Comparison of ENCODE assay signal across 1 cellular context in the genomic region with DNA sequence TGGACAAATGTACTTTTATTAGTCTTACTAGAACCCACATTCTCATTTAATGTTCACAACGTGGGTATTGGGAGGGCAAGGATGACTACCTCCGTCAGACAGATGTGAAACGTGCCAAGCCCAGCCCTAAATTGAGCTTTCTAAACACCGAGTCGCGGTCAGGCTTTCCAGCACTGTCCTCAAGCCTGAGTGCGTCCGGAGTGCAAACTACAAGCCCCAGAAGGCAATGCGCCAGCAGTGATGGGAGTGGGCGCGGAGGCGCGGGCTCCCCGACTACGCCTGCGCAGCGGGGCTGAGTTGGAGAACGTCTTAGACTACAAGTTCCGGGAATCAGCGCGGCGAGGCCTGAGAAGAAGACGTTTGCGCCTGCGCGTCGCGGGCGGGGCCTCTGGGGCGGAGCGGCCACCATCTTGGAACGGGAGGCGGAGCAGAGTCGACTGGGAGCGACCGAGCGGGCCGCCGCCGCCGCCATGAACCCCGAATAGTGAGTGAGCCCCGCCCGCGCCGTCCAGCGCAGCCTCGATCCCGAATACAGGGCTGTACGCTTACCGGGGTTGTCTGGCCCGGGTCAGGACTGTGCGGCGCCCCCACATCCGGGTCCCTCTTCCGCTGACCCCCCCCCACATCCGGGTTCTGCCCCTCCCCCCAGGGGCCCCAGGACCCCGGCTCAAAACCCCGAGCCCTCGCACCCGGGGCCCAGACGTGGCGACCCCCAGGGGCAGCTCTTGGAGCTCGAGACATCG.
TF ChIP-seq lines count a peak whose summit lies in the region.

A gene (plus strand): TSS at position 430 of the 743 bp plus-strand sequence. CDS start 41 bp downstream, at position 471.

TF ChIP-seq in GM12878, 131 proteins besides CTCF, POLR2A, EP300 and RAD21 (continued from another document and continues in another):
- no peak for TF ChIP-seq ASH2L (IDR thresholded peaks at IDR 0.05; ENCODE audit: borderline replicate concordance, low read depth)
- TF ChIP-seq ATF7 (IDR thresholded peaks at IDR 0.05; ENCODE audit: low read depth): no peak
- TF ChIP-seq WRNIP1 (IDR thresholded peaks at IDR 0.05; ENCODE audit: borderline replicate concordance, low read depth, low read length): 0 out of 2 replicates have a peak, but pooled peaks have one; percentile 24
- no peak for TF ChIP-seq CHD1 (IDR thresholded peaks at IDR 0.05; ENCODE audit: low read depth, low read length)
- TF ChIP-seq IKZF1 (conservative IDR thresholded peaks at IDR 0.05): peak; percentile 95
- TF ChIP-seq RBBP5 (conservative IDR thresholded peaks at IDR 0.05): no peak
- TF ChIP-seq BHLHE40 (IDR thresholded peaks at IDR 0.05; ENCODE audit: borderline replicate concordance in 1 of 2, low read depth in 2 of 2, low read length in 1 of 2): peak; percentile 85 to 86
- TF ChIP-seq FOXK2 (IDR thresholded peaks at IDR 0.05): no peak
- TF ChIP-seq POLR2AphosphoS5 (IDR thresholded peaks at IDR 0.05; ENCODE audit: low read length): peak; percentile 61
- TF ChIP-seq, protein P1, sequence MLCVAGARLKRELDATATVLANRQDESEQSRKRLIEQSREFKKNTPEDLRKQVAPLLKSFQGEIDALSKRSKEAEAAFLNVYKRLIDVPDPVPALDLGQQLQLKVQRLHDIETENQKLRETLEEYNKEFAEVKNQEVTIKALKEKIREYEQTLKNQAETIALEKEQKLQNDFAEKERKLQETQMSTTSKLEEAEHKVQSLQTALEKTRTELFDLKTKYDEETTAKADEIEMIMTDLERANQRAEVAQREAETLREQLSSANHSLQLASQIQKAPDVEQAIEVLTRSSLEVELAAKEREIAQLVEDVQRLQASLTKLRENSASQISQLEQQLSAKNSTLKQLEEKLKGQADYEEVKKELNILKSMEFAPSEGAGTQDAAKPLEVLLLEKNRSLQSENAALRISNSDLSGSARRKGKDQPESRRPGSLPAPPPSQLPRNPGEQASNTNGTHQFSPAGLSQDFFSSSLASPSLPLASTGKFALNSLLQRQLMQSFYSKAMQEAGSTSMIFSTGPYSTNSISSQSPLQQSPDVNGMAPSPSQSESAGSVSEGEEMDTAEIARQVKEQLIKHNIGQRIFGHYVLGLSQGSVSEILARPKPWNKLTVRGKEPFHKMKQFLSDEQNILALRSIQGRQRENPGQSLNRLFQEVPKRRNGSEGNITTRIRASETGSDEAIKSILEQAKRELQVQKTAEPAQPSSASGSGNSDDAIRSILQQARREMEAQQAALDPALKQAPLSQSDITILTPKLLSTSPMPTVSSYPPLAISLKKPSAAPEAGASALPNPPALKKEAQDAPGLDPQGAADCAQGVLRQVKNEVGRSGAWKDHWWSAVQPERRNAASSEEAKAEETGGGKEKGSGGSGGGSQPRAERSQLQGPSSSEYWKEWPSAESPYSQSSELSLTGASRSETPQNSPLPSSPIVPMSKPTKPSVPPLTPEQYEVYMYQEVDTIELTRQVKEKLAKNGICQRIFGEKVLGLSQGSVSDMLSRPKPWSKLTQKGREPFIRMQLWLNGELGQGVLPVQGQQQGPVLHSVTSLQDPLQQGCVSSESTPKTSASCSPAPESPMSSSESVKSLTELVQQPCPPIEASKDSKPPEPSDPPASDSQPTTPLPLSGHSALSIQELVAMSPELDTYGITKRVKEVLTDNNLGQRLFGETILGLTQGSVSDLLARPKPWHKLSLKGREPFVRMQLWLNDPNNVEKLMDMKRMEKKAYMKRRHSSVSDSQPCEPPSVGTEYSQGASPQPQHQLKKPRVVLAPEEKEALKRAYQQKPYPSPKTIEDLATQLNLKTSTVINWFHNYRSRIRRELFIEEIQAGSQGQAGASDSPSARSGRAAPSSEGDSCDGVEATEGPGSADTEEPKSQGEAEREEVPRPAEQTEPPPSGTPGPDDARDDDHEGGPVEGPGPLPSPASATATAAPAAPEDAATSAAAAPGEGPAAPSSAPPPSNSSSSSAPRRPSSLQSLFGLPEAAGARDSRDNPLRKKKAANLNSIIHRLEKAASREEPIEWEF (IDR thresholded peaks at IDR 0.05; ENCODE audit: insufficient replicate concordance, low read depth, low read length): no peak
- TF ChIP-seq SUPT20H (IDR thresholded peaks at IDR 0.05; ENCODE audit: borderline replicate concordance, control insufficient read depth, low read depth, low read length): no peak
- TF ChIP-seq, protein P2, sequence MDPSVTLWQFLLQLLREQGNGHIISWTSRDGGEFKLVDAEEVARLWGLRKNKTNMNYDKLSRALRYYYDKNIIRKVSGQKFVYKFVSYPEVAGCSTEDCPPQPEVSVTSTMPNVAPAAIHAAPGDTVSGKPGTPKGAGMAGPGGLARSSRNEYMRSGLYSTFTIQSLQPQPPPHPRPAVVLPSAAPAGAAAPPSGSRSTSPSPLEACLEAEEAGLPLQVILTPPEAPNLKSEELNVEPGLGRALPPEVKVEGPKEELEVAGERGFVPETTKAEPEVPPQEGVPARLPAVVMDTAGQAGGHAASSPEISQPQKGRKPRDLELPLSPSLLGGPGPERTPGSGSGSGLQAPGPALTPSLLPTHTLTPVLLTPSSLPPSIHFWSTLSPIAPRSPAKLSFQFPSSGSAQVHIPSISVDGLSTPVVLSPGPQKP (IDR thresholded peaks at IDR 0.05; ENCODE audit: low read depth, low read length): peak; percentile 61
- TF ChIP-seq CHD2 (IDR thresholded peaks at IDR 0.05; ENCODE audit: borderline replicate concordance, low read depth, low read length): peak; percentile 81; the same call in 1 of the 2 replicates
- peak; percentile 85 for TF ChIP-seq SREBF1 (IDR thresholded peaks at IDR 0.05; ENCODE audit: low read length)
- TF ChIP-seq, protein P3, sequence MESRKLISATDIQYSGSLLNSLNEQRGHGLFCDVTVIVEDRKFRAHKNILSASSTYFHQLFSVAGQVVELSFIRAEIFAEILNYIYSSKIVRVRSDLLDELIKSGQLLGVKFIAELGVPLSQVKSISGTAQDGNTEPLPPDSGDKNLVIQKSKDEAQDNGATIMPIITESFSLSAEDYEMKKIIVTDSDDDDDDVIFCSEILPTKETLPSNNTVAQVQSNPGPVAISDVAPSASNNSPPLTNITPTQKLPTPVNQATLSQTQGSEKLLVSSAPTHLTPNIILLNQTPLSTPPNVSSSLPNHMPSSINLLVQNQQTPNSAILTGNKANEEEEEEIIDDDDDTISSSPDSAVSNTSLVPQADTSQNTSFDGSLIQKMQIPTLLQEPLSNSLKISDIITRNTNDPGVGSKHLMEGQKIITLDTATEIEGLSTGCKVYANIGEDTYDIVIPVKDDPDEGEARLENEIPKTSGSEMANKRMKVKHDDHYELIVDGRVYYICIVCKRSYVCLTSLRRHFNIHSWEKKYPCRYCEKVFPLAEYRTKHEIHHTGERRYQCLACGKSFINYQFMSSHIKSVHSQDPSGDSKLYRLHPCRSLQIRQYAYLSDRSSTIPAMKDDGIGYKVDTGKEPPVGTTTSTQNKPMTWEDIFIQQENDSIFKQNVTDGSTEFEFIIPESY (IDR thresholded peaks at IDR 0.05): no peak
- TF ChIP-seq CHD4 (IDR thresholded peaks at IDR 0.05): no peak
- TF ChIP-seq MEF2B (IDR thresholded peaks at IDR 0.05; ENCODE audit: partially characterized antibody, poor library complexity, severe bottlenecking): no peak
- peak; percentile 55; the same call in 1 of the 2 replicates for TF ChIP-seq DPF2 (IDR thresholded peaks at IDR 0.05)
- no peak for TF ChIP-seq ETV6 (conservative IDR thresholded peaks at IDR 0.05 in 1 of 2, IDR thresholded peaks at IDR 0.05 in 1 of 2; ENCODE audit: borderline replicate concordance in 1 of 2, low read depth in 1 of 2)
- peak; percentile 32 for TF ChIP-seq RELA (IDR thresholded peaks at IDR 0.05; ENCODE audit: borderline replicate concordance, partially characterized antibody)
- peak; percentile 94 for TF ChIP-seq HCFC1 (IDR thresholded peaks at IDR 0.05; ENCODE audit: low read length)
- no peak for TF ChIP-seq ZNF384 (IDR thresholded peaks at IDR 0.05; ENCODE audit: borderline replicate concordance, low read depth, low read length)
- peak; percentile 60 for TF ChIP-seq NR2C1 (IDR thresholded peaks at IDR 0.05)
- peak; percentile 59; the same call in 1 of the 2 replicates for TF ChIP-seq SIN3A (IDR thresholded peaks at IDR 0.05; ENCODE audit: low read depth, low read length)
- TF ChIP-seq, protein P4, sequence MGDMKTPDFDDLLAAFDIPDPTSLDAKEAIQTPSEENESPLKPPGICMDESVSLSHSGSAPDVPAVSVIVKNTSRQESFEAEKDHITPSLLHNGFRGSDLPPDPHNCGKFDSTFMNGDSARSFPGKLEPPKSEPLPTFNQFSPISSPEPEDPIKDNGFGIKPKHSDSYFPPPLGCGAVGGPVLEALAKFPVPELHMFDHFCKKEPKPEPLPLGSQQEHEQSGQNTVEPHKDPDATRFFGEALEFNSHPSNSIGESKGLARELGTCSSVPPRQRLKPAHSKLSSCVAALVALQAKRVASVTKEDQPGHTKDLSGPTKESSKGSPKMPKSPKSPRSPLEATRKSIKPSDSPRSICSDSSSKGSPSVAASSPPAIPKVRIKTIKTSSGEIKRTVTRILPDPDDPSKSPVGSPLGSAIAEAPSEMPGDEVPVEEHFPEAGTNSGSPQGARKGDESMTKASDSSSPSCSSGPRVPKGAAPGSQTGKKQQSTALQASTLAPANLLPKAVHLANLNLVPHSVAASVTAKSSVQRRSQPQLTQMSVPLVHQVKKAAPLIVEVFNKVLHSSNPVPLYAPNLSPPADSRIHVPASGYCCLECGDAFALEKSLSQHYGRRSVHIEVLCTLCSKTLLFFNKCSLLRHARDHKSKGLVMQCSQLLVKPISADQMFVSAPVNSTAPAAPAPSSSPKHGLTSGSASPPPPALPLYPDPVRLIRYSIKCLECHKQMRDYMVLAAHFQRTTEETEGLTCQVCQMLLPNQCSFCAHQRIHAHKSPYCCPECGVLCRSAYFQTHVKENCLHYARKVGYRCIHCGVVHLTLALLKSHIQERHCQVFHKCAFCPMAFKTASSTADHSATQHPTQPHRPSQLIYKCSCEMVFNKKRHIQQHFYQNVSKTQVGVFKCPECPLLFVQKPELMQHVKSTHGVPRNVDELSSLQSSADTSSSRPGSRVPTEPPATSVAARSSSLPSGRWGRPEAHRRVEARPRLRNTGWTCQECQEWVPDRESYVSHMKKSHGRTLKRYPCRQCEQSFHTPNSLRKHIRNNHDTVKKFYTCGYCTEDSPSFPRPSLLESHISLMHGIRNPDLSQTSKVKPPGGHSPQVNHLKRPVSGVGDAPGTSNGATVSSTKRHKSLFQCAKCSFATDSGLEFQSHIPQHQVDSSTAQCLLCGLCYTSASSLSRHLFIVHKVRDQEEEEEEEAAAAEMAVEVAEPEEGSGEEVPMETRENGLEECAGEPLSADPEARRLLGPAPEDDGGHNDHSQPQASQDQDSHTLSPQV (IDR thresholded peaks at IDR 0.05): no peak
- TF ChIP-seq, protein P5, sequence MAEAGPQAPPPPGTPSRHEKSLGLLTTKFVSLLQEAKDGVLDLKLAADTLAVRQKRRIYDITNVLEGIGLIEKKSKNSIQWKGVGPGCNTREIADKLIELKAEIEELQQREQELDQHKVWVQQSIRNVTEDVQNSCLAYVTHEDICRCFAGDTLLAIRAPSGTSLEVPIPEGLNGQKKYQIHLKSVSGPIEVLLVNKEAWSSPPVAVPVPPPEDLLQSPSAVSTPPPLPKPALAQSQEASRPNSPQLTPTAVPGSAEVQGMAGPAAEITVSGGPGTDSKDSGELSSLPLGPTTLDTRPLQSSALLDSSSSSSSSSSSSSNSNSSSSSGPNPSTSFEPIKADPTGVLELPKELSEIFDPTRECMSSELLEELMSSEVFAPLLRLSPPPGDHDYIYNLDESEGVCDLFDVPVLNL (IDR thresholded peaks at IDR 0.05; ENCODE audit: low read depth, low read length): peak; percentile 57; the same call in 1 of the 2 replicates
- TF ChIP-seq SP1 (IDR thresholded peaks at IDR 0.05; ENCODE audit: low read depth, low read length): peak; percentile 70
- TF ChIP-seq TBL1XR1 (IDR thresholded peaks at IDR 0.05; ENCODE audit: low read depth, low read length): peak; percentile 64; the same call in 1 of the 2 replicates
- TF ChIP-seq SIX5 (IDR thresholded peaks at IDR 0.05; ENCODE audit: low read depth, low read length, severe bottlenecking): peak; percentile 91
- TF ChIP-seq EZH2 (IDR thresholded peaks at IDR 0.05; ENCODE audit: borderline replicate concordance, control insufficient read depth, low read depth, low read length): no peak
- TF ChIP-seq BMI1 (IDR thresholded peaks at IDR 0.05; ENCODE audit: borderline replicate concordance): no peak
- TF ChIP-seq, protein P6, sequence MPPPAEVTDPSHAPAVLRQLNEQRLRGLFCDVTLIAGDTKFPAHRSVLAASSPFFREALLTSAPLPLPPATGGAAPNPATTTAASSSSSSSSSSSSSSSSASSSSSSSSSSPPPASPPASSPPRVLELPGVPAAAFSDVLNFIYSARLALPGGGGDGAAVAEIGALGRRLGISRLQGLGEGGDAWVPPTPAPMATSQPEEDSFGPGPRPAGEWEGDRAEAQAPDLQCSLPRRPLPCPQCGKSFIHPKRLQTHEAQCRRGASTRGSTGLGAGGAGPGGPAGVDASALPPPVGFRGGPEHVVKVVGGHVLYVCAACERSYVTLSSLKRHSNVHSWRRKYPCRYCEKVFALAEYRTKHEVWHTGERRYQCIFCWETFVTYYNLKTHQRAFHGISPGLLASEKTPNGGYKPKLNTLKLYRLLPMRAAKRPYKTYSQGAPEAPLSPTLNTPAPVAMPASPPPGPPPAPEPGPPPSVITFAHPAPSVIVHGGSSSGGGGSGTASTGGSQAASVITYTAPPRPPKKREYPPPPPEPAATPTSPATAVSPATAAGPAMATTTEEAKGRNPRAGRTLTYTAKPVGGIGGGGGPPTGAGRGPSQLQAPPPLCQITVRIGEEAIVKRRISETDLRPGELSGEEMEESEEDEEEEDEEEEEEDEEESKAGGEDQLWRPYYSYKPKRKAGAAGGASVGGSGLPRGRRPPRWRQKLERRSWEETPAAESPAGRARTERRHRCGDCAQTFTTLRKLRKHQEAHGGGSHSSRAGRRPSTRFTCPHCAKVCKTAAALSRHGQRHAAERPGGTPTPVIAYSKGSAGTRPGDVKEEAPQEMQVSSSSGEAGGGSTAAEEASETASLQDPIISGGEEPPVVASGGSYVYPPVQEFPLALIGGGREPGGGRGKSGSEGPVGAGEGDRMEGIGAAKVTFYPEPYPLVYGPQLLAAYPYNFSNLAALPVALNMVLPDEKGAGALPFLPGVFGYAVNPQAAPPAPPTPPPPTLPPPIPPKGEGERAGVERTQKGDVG (CRISPR knock-in tag; IDR thresholded peaks at IDR 0.05): no peak
- peak; percentile 55; the same call in 1 of the 2 replicates for TF ChIP-seq NR2F1 (conservative IDR thresholded peaks at IDR 0.05)
- TF ChIP-seq CEBPB (IDR thresholded peaks at IDR 0.05; ENCODE audit: borderline replicate concordance in 1 of 2, low read depth in 2 of 2, low read length in 2 of 2): no peak
- no peak; the same call in 1 of the 2 replicates for TF ChIP-seq GATAD2B (conservative IDR thresholded peaks at IDR 0.05; ENCODE audit: low read depth)
- TF ChIP-seq PAX5 (IDR thresholded peaks at IDR 0.05; ENCODE audit: borderline replicate concordance, low read depth, low read length): peak; percentile 55; the same call in 1 of the 2 replicates
- TF ChIP-seq PML (IDR thresholded peaks at IDR 0.05; ENCODE audit: low read length): 0 out of 2 replicates have a peak, but pooled peaks have one; percentile 22
- TF ChIP-seq POLR2AphosphoS2 (IDR thresholded peaks at IDR 0.05; ENCODE audit: low read depth, low read length): peak; percentile 31; the same call in 1 of the 2 replicates
- no peak for TF ChIP-seq SRF (IDR thresholded peaks at IDR 0.05; ENCODE audit: low read depth in 2 of 2, low read length in 2 of 2)
- peak; percentile 33; the same call in 1 of the 2 replicates for TF ChIP-seq MTA3 (IDR thresholded peaks at IDR 0.05; ENCODE audit: borderline replicate concordance, low read length)
- TF ChIP-seq HDGF (IDR thresholded peaks at IDR 0.05): peak; percentile 57
- TF ChIP-seq TAF1 (IDR thresholded peaks at IDR 0.05; ENCODE audit: borderline replicate concordance, low read depth, low read length): no peak; the same call in 1 of the 2 replicates
- no peak for TF ChIP-seq JUNB (IDR thresholded peaks at IDR 0.05)
- no peak for TF ChIP-seq ZBED1 (IDR thresholded peaks at IDR 0.05; ENCODE audit: borderline replicate concordance)
- peak; percentile 96 for TF ChIP-seq NRF1 (conservative IDR thresholded peaks at IDR 0.05; ENCODE audit: low read depth, low read length)
